ENCODE assay signal across 1 cellular context in the genomic region with DNA sequence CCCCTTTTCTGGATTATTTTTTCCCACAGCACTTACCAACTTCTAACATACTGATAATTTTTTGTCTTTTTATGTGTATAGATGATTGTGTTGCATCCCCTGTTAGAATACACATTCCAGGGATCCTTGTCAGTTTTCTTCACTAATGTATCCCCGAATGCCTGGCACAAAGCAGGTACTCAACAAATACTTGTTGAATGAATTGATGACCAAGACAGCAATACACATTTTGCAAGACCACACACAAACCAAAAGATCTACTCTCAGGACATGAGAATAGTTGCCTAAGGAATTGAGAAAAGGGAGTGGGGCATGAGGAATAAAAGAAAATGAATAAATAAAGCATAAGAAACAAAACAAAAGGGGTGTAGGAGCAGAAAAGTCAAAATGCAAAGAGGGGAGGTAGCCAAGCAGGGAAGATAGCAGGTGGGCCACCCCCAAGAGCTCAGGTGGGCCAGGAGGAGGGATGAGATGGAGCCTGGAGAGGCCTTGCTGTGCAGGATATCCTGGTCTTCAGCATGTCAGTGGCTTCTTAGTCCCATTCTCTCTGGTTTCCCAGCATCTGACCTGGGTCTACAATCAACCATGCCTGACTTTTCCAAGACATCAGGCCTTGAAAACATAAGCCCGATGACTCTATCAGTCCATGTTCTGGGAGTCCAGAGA.
TF ChIP-seq lines count a peak whose summit lies in the region.

No MANE protein-coding gene starts in this region.

TF ChIP-seq in WTC11, 78 proteins besides CTCF, POLR2A, EP300 and RAD21 (continued from another document):
- TF ChIP-seq, protein P1, sequence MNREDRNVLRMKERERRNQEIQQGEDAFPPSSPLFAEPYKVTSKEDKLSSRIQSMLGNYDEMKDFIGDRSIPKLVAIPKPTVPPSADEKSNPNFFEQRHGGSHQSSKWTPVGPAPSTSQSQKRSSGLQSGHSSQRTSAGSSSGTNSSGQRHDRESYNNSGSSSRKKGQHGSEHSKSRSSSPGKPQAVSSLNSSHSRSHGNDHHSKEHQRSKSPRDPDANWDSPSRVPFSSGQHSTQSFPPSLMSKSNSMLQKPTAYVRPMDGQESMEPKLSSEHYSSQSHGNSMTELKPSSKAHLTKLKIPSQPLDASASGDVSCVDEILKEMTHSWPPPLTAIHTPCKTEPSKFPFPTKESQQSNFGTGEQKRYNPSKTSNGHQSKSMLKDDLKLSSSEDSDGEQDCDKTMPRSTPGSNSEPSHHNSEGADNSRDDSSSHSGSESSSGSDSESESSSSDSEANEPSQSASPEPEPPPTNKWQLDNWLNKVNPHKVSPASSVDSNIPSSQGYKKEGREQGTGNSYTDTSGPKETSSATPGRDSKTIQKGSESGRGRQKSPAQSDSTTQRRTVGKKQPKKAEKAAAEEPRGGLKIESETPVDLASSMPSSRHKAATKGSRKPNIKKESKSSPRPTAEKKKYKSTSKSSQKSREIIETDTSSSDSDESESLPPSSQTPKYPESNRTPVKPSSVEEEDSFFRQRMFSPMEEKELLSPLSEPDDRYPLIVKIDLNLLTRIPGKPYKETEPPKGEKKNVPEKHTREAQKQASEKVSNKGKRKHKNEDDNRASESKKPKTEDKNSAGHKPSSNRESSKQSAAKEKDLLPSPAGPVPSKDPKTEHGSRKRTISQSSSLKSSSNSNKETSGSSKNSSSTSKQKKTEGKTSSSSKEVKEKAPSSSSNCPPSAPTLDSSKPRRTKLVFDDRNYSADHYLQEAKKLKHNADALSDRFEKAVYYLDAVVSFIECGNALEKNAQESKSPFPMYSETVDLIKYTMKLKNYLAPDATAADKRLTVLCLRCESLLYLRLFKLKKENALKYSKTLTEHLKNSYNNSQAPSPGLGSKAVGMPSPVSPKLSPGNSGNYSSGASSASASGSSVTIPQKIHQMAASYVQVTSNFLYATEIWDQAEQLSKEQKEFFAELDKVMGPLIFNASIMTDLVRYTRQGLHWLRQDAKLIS (CRISPR knock-in tag; IDR thresholded peaks at IDR 0.05; ENCODE audit: borderline replicate concordance), result no peak
- TF ChIP-seq, protein P2, sequence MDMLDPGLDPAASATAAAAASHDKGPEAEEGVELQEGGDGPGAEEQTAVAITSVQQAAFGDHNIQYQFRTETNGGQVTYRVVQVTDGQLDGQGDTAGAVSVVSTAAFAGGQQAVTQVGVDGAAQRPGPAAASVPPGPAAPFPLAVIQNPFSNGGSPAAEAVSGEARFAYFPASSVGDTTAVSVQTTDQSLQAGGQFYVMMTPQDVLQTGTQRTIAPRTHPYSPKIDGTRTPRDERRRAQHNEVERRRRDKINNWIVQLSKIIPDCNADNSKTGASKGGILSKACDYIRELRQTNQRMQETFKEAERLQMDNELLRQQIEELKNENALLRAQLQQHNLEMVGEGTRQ (CRISPR knock-in tag; IDR thresholded peaks at IDR 0.05), result no peak
